ENCODE assay signal across 9 cellular contexts in genomic region chr3:146550743-146551510, GRCh38. TPM values are rescaled to one million over a fixed set of nuclear protein-coding genes. Genes with fewer than 3 reads are reported as not detected.
DNase-seq lines count a peak whose midpoint lies in the region; ATAC-seq, FAIRE-seq and TF ChIP-seq lines count a peak whose summit lies in the region.
"Had no signal": no experiment of that assay in that cellular context is flagged by ENCODE, and none has a peak within 500 bp of the region (broad histone marks: within the 10 kb centered on the region; RNA-seq: fewer than 3 reads in every experiment).

No MANE protein-coding gene starts in this region.

- TF ChIP-seq CTCF in GM23338 (conservative IDR thresholded peaks at IDR 0.05; ENCODE audit: low read depth in 2 of 2) (no peak), epithelial cell of esophagus (IDR thresholded peaks at IDR 0.05; ENCODE audit: insufficient read depth, low read depth, low read length, missing control alignments) (no peak)

- no peak overlapping the region for H3K27ac ChIP-seq in GM23338 (ENCODE audit: low read depth)
- H3K27ac ChIP-seq: Peyer's patch had no signal

- ATAC-seq in GM23338 = no peak

- no peak overlapping the region for H3K27ac Mint-ChIP-seq in GM23338

- H3K4me1 ChIP-seq in GM23338 (ENCODE audit: insufficient read depth) = peaks cover 26% of the 10 kb centered on the region
- H3K4me1 ChIP-seq: Peyer's patch had no signal

- H3K36me3 ChIP-seq in GM23338 (ENCODE audit: insufficient read depth) = no peaks in the 10 kb centered on the region; the same call in 1 of the 2 replicates
- H3K36me3 ChIP-seq: Peyer's patch had no signal

- no peaks in the 10 kb centered on the region for H3F3A ChIP-seq in GM23338 (replicated peaks; ENCODE audit: low read depth)

- no peaks in the 10 kb centered on the region for H3K27me3 Mint-ChIP-seq in GM23338 (ENCODE audit: insufficient read depth, low read depth, poor library complexity)

- peak; percentile 5 for FAIRE-seq in GM18507 (lab: Jason Lieb, UNC)

- H3K27me3 ChIP-seq in GM23338 (ENCODE audit: insufficient read depth) = no peaks in the 10 kb centered on the region
- H3K27me3 ChIP-seq: Peyer's patch had no signal

- no peaks in the 10 kb centered on the region for H3K9me3 Mint-ChIP-seq in GM23338

- no peaks in the 10 kb centered on the region for H4K20me1 ChIP-seq in GM23338 (replicated peaks; ENCODE audit: insufficient read depth)

- peaks cover 3% of the 10 kb centered on the region; the same call in 1 of the 3 replicates for H3K36me3 Mint-ChIP-seq in GM23338 (ENCODE audit: low read depth)

- H2AFZ ChIP-seq in GM23338 = no peak overlapping the region

- peak; percentile 2 for DNase-seq in GM18507 (ENCODE audit: extremely low spot score, insufficient read length, low read depth)
- DNase-seq in GM23338 (ENCODE audit: low spot score) = no peak
- peak; percentile 44 for DNase-seq in LoVo (ENCODE audit: low spot score)
- DNase-seq in epithelial cell of esophagus (ENCODE audit: low read depth) = peak; percentile 89
- DNase-seq in NCI-H128 (lab: John Stamatoyannopoulos, UW; ENCODE audit: unreplicated experiment) = no peak
- no peak for DNase-seq in NCI-H345 treated with DMSO at 0.1 percent for 48 hours (lab: John Stamatoyannopoulos, UW; ENCODE audit: unreplicated experiment)
- DNase-seq in stimulated activated CD4-positive, alpha-beta T cell treated with anti-CD3 and anti-CD28 coated beads, Interleukin-12 subunit alpha, Interleukin-12 subunit beta, amount 100 ng/mL, for 4 hours = no peak
- DNase-seq in NCI-H1436 (lab: John Stamatoyannopoulos, UW) = no peak

- H3K4me3 ChIP-seq in GM23338 = no peak overlapping the region
- no peak overlapping the region for H3K4me3 ChIP-seq in epithelial cell of esophagus (ENCODE audit: low read length)
- H3K4me3 ChIP-seq: Peyer's patch had no signal

- peaks cover 25% of the 10 kb centered on the region for H3K4me1 Mint-ChIP-seq in GM23338

- H3K9me2 ChIP-seq in GM23338 (ENCODE audit: insufficient read depth) = peaks cover 8% of the 10 kb centered on the region; the same call in 1 of the 2 replicates

- peak overlapping the region; percentile 19; the same call in 1 of the 2 replicates for H3K4me2 ChIP-seq in GM23338

- H3K79me2 ChIP-seq in GM23338 (replicated peaks; ENCODE audit: insufficient read depth) = no peaks in the 10 kb centered on the region

- no peak overlapping the region for H3K4me3 Mint-ChIP-seq in GM23338

TF ChIP-seq in GM23338, 12 proteins besides CTCF, POLR2A, EP300 and RAD21 (continues in another document):
- no peak for TF ChIP-seq STAT1 (IDR thresholded peaks at IDR 0.05; ENCODE audit: unreplicated experiment)
- no peak for TF ChIP-seq ZNF331 (CRISPR knock-in tag; IDR thresholded peaks at IDR 0.05; ENCODE audit: low read depth)
- no peak for TF ChIP-seq EZH2 (IDR thresholded peaks at IDR 0.05; ENCODE audit: low read depth, unreplicated experiment)
- no peak for TF ChIP-seq ZNF114 (CRISPR knock-in tag; IDR thresholded peaks at IDR 0.05)
- TF ChIP-seq CREB1 (CRISPR knock-in tag; IDR thresholded peaks at IDR 0.05; ENCODE audit: low read depth) = no peak
- no peak for TF ChIP-seq EZH2phosphoT487 (IDR thresholded peaks at IDR 0.05; ENCODE audit: unreplicated experiment)
- TF ChIP-seq, protein P1, sequence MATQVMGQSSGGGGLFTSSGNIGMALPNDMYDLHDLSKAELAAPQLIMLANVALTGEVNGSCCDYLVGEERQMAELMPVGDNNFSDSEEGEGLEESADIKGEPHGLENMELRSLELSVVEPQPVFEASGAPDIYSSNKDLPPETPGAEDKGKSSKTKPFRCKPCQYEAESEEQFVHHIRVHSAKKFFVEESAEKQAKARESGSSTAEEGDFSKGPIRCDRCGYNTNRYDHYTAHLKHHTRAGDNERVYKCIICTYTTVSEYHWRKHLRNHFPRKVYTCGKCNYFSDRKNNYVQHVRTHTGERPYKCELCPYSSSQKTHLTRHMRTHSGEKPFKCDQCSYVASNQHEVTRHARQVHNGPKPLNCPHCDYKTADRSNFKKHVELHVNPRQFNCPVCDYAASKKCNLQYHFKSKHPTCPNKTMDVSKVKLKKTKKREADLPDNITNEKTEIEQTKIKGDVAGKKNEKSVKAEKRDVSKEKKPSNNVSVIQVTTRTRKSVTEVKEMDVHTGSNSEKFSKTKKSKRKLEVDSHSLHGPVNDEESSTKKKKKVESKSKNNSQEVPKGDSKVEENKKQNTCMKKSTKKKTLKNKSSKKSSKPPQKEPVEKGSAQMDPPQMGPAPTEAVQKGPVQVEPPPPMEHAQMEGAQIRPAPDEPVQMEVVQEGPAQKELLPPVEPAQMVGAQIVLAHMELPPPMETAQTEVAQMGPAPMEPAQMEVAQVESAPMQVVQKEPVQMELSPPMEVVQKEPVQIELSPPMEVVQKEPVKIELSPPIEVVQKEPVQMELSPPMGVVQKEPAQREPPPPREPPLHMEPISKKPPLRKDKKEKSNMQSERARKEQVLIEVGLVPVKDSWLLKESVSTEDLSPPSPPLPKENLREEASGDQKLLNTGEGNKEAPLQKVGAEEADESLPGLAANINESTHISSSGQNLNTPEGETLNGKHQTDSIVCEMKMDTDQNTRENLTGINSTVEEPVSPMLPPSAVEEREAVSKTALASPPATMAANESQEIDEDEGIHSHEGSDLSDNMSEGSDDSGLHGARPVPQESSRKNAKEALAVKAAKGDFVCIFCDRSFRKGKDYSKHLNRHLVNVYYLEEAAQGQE (IDR thresholded peaks at IDR 0.05; ENCODE audit: unreplicated experiment) = no peak
- TF ChIP-seq, protein P2, sequence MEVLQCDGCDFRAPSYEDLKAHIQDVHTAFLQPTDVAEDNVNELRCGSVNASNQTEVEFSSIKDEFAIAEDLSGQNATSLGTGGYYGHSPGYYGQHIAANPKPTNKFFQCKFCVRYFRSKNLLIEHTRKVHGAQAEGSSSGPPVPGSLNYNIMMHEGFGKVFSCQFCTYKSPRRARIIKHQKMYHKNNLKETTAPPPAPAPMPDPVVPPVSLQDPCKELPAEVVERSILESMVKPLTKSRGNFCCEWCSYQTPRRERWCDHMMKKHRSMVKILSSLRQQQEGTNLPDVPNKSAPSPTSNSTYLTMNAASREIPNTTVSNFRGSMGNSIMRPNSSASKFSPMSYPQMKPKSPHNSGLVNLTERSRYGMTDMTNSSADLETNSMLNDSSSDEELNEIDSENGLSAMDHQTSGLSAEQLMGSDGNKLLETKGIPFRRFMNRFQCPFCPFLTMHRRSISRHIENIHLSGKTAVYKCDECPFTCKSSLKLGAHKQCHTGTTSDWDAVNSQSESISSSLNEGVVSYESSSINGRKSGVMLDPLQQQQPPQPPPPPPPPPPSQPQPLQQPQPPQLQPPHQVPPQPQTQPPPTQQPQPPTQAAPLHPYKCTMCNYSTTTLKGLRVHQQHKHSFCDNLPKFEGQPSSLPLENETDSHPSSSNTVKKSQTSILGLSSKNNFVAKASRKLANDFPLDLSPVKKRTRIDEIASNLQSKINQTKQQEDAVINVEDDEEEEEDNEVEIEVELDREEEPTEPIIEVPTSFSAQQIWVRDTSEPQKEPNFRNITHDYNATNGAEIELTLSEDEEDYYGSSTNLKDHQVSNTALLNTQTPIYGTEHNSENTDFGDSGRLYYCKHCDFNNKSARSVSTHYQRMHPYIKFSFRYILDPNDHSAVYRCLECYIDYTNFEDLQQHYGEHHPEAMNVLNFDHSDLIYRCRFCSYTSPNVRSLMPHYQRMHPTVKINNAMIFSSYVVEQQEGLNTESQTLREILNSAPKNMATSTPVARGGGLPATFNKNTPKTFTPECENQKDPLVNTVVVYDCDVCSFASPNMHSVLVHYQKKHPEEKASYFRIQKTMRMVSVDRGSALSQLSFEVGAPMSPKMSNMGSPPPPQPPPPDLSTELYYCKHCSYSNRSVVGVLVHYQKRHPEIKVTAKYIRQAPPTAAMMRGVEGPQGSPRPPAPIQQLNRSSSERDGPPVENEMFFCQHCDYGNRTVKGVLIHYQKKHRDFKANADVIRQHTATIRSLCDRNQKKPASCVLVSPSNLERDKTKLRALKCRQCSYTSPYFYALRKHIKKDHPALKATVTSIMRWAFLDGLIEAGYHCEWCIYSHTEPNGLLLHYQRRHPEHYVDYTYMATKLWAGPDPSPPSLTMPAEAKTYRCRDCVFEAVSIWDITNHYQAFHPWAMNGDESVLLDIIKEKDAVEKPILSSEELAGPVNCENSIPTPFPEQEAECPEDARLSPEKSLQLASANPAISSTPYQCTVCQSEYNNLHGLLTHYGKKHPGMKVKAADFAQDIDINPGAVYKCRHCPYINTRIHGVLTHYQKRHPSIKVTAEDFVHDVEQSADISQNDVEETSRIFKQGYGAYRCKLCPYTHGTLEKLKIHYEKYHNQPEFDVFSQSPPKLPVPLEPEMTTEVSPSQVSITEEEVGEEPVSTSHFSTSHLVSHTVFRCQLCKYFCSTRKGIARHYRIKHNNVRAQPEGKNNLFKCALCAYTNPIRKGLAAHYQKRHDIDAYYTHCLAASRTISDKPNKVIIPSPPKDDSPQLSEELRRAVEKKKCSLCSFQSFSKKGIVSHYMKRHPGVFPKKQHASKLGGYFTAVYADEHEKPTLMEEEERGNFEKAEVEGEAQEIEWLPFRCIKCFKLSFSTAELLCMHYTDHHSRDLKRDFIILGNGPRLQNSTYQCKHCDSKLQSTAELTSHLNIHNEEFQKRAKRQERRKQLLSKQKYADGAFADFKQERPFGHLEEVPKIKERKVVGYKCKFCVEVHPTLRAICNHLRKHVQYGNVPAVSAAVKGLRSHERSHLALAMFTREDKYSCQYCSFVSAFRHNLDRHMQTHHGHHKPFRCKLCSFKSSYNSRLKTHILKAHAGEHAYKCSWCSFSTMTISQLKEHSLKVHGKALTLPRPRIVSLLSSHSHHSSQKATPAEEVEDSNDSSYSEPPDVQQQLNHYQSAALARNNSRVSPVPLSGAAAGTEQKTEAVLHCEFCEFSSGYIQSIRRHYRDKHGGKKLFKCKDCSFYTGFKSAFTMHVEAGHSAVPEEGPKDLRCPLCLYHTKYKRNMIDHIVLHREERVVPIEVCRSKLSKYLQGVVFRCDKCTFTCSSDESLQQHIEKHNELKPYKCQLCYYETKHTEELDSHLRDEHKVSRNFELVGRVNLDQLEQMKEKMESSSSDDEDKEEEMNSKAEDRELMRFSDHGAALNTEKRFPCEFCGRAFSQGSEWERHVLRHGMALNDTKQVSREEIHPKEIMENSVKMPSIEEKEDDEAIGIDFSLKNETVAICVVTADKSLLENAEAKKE (CRISPR knock-in tag; IDR thresholded peaks at IDR 0.05) = no peak
- TF ChIP-seq NANOG (IDR thresholded peaks at IDR 0.05; ENCODE audit: borderline replicate concordance) = no peak

RNA-seq across cellular contexts. Expression of gene PLSCR1, which starts 6.5 kb away (rescaled TPM):
- 70.2 and 78.3 TPM in 2 replicates for total RNA-seq in GM23338 (2014; rRNA removed; shearing (Covaris generic))
- 47.3 and 62.7 TPM in 2 replicates for polyA plus RNA-seq in GM23338 (2016; fragmentation: Nextera tagmentation; extraction: Ambion mirVana)

RNA-seq across cellular contexts. Expression of gene PLSCR5, which starts 54.2 kb away (rescaled TPM):
- not detected in 2 replicates for total RNA-seq in GM23338 (2014; rRNA removed; shearing (Covaris generic))
- not detected in 2 replicates for polyA plus RNA-seq in GM23338 (2016; fragmentation: Nextera tagmentation; extraction: Ambion mirVana)
- total RNA-seq: Peyer's patch had no signal

Comparison
In these comparisons a context has a peak if more than half of its experiments do, and no peak if none do; other contexts are left out.
1. DNase-seq: peak in GM18507 (single experiment), LoVo (single experiment) and epithelial cell of esophagus (single experiment); none in GM23338 (single experiment), NCI-H128 (single experiment), NCI-H345 treated with DMSO at 0.1 percent for 48 hours (single experiment), stimulated activated CD4-positive, alpha-beta T cell treated with anti-CD3 and anti-CD28 coated beads, Interleukin-12 subunit alpha, Interleukin-12 subunit beta, amount 100 ng/mL, for 4 hours (single experiment) and NCI-H1436 (single experiment).